Comparison of ENCODE assay signal across 20 cellular contexts in the genomic region with DNA sequence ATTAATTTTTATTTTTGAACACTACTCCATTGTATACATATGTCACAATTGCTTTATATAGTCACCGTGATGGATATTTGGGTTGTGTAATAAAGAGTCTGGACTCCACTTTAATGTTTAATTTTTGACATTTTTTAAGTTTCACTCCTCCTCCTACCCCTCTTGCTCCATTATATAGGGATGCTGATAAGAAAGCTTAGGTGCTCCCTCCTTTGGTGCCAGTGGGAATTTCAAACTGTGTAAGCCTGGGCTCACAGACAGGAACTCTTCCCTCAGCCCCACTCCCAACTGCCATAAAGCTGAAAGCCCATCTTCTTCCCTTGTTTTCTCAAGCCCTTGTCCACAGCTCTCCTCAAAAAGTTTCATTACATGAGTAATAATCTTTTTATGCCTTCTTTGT. TPM values are rescaled to one million over a fixed set of nuclear protein-coding genes. Genes with fewer than 3 reads are reported as not detected.
DNase-seq lines count a peak whose midpoint lies in the region; ATAC-seq and TF ChIP-seq lines count a peak whose summit lies in the region.
"Had no signal": no experiment of that assay in that cellular context is flagged by ENCODE, and none has a peak within 500 bp of the region (broad histone marks: within the 10 kb centered on the region; RNA-seq: fewer than 3 reads in every experiment).

No MANE protein-coding gene starts in this region.

- WGBS in endodermal cell (ENCODE audit: insufficient coverage in 1 of 2, insufficient read length in 1 of 2), 2 experiments: no CpG with 5 or more reads among the region's 1 CpG

- POLR2A ChIA-PET in Panc1 (lab: Charles Lee): no interaction called here

- no peaks in the 10 kb centered on the region for H3K9me2 ChIP-seq in GM23338 (ENCODE audit: insufficient read depth)

- H3K4me1 Mint-ChIP-seq in GM23338: peaks cover 6% of the 10 kb centered on the region; the same call in 2 of the 3 replicates
- peaks cover 1% of the 10 kb centered on the region for H3K4me1 Mint-ChIP-seq in endodermal cell
- peaks cover 37% of the 10 kb centered on the region for H3K4me1 Mint-ChIP-seq in osteocyte (ENCODE audit: unreplicated experiment)
- H3K4me1 Mint-ChIP-seq: activated CD4-positive, alpha-beta T cell treated with anti-CD3 and anti-CD28 coated beads, Interleukin-2, amount 10 ng/mL, durations not matched to agents 7 days and 5 days; activated naive CD4-positive, alpha-beta T cell treated with anti-CD3 and anti-CD28 coated beads, Interleukin-2, amount 50 U/mL, for 24 hours; CD4-positive, CD25-positive, alpha-beta regulatory T cell had no signal

- H3K9me3 ChIP-seq in Panc1 (ENCODE audit: control insufficient read depth, insufficient read depth, low read depth, low read length): no peaks in the 10 kb centered on the region; the same call in 1 of the 2 replicates
- no peaks in the 10 kb centered on the region for H3K9me3 ChIP-seq in endodermal cell (ENCODE audit: control insufficient read depth, low read length)
- H3K9me3 ChIP-seq: esophagus squamous epithelium, mucosa of descending colon, tibial artery had no signal

- no TSS peak for BruUV-seq in Panc1 (replicated peaks; lab: Mats Ljungman, UMichigan)

- in situ Hi-C loops in Panc1 (cut with HindIII; ENCODE audit: low pct_unique_long_range_greater_than_20kb, low sequenced_read_pairs): no loop called here

- H3K27me3 ChIP-seq in GM23338 (ENCODE audit: insufficient read depth) (no peaks in the 10 kb centered on the region), Panc1 (ENCODE audit: control insufficient read depth, insufficient read depth, low read length) (no peaks in the 10 kb centered on the region), endodermal cell (ENCODE audit: control insufficient read depth, insufficient read depth, low read length, poor library complexity, severe bottlenecking) (no peaks in the 10 kb centered on the region)
- H3K27me3 ChIP-seq: esophagus squamous epithelium, tibial artery had no signal

- H3K27ac ChIP-seq in GM23338 (ENCODE audit: low read depth): no peak overlapping the region
- H3K27ac ChIP-seq in Panc1 (ENCODE audit: low read length): no peak overlapping the region
- H3K27ac ChIP-seq in endodermal cell (ENCODE audit: low read depth, low read length): no peak overlapping the region
- H3K27ac ChIP-seq: dorsolateral prefrontal cortex, esophagus squamous epithelium, skin epidermis, tibial artery had no signal

- H4K20me1 ChIP-seq in GM23338 (replicated peaks; ENCODE audit: insufficient read depth): no peaks in the 10 kb centered on the region

- TF ChIP-seq CTCF in GM23338 (conservative IDR thresholded peaks at IDR 0.05; ENCODE audit: low read depth in 2 of 2) (peak; percentile 43 to 59), Panc1 (IDR thresholded peaks at IDR 0.05) (peak; percentile 21; the same call in 1 of the 2 replicates), endodermal cell (conservative IDR thresholded peaks at IDR 0.05) (peak; percentile 65), osteocyte (IDR thresholded peaks at IDR 0.05) (peak; percentile 37)

- H3K4me2 ChIP-seq in GM23338: no peak overlapping the region

- no peaks in the 10 kb centered on the region for H3K27me3 Mint-ChIP-seq in GM23338 (ENCODE audit: insufficient read depth, low read depth, poor library complexity)
- no peaks in the 10 kb centered on the region for H3K27me3 Mint-ChIP-seq in endodermal cell (ENCODE audit: insufficient read depth)
- no peaks in the 10 kb centered on the region for H3K27me3 Mint-ChIP-seq in osteocyte (ENCODE audit: unreplicated experiment)
- H3K27me3 Mint-ChIP-seq: activated CD4-positive, alpha-beta T cell treated with anti-CD3 and anti-CD28 coated beads, Interleukin-2, amount 10 ng/mL, durations not matched to agents 7 days and 5 days; activated naive CD4-positive, alpha-beta T cell treated with anti-CD3 and anti-CD28 coated beads, Interleukin-2, amount 50 U/mL, for 24 hours; CD4-positive, CD25-positive, alpha-beta regulatory T cell had no signal

- no peak overlapping the region for H2AFZ ChIP-seq in GM23338

- ATAC-seq in GM23338 (peak; percentile 90), Panc1 (no peak), HG03342 (IDR thresholded peaks at IDR 0.05; ENCODE audit: unreplicated experiment) (no peak)
- ATAC-seq: left colon, mucosa of descending colon had no signal

- CTCF ChIA-PET in Panc1 (lab: Charles Lee): no interaction called here

- H3K36me3 Mint-ChIP-seq in GM23338 (ENCODE audit: low read depth) (no peaks in the 10 kb centered on the region), endodermal cell (ENCODE audit: low read depth) (no peaks in the 10 kb centered on the region), osteocyte (ENCODE audit: unreplicated experiment) (peaks cover 12% of the 10 kb centered on the region)
- H3K36me3 Mint-ChIP-seq: activated naive CD4-positive, alpha-beta T cell treated with anti-CD3 and anti-CD28 coated beads, Interleukin-2, amount 50 U/mL, for 24 hours; CD4-positive, CD25-positive, alpha-beta regulatory T cell had no signal

- H3F3A ChIP-seq in GM23338 (replicated peaks; ENCODE audit: low read depth): no peaks in the 10 kb centered on the region

- H3K4me1 ChIP-seq in GM23338 (ENCODE audit: insufficient read depth): no peaks in the 10 kb centered on the region
- H3K4me1 ChIP-seq in Panc1 (ENCODE audit: control insufficient read depth, insufficient read depth, low read length): no peaks in the 10 kb centered on the region
- no peaks in the 10 kb centered on the region for H3K4me1 ChIP-seq in endodermal cell (ENCODE audit: control insufficient read depth, insufficient read depth, low read length)
- H3K4me1 ChIP-seq: esophagus squamous epithelium, tibial artery had no signal

- H3K27ac Mint-ChIP-seq in GM23338: no peak overlapping the region
- H3K27ac Mint-ChIP-seq in endodermal cell: no peak overlapping the region
- H3K27ac Mint-ChIP-seq in osteocyte (ENCODE audit: unreplicated experiment): peak overlapping the region; percentile 62
- H3K27ac Mint-ChIP-seq: activated CD4-positive, alpha-beta T cell treated with anti-CD3 and anti-CD28 coated beads, Interleukin-2, amount 10 ng/mL, durations not matched to agents 7 days and 5 days; activated naive CD4-positive, alpha-beta T cell treated with anti-CD3 and anti-CD28 coated beads, Interleukin-2, amount 50 U/mL, for 24 hours; CD4-positive, CD25-positive, alpha-beta regulatory T cell had no signal

- no peak overlapping the region for H3K9ac ChIP-seq in endodermal cell (ENCODE audit: extremely low read depth, low read length, poor library complexity, severe bottlenecking)

- H3K79me2 ChIP-seq in GM23338 (replicated peaks; ENCODE audit: insufficient read depth): no peaks in the 10 kb centered on the region

- DNase-seq in GM23338 (ENCODE audit: low spot score) (peak; percentile 59), Panc1 (ENCODE audit: low read depth, low spot score) (no peak), endodermal cell (peak; percentile 61), osteocyte (ENCODE audit: extremely low spot score, unreplicated experiment) (no peak), NCI-H187 treated with DMSO at 0.1 percent for 48 hours (lab: John Stamatoyannopoulos, UW) (no peak)
- DNase-seq in activated CD4-positive, CD25-positive, alpha-beta regulatory T cell (lab: John Stamatoyannopoulos, UW): no peak
- DNase-seq: activated CD4-positive, alpha-beta T cell treated with anti-CD3 and anti-CD28 coated beads, Interleukin-2, amount 10 ng/mL, durations not matched to agents 7 days and 5 days; CD4-positive, CD25-positive, alpha-beta regulatory T cell; DND-41; dorsolateral prefrontal cortex; esophagus squamous epithelium; hippocampal formation; left colon; mucosa of descending colon; NCI-H1436; NCI-H2227 treated with DMSO at 0.1 percent for 48 hours; tibial artery had no signal

- H3K9me3 Mint-ChIP-seq in GM23338 (no peaks in the 10 kb centered on the region), endodermal cell (no peaks in the 10 kb centered on the region), osteocyte (ENCODE audit: unreplicated experiment) (peaks cover 16% of the 10 kb centered on the region)
- H3K9me3 Mint-ChIP-seq: activated CD4-positive, alpha-beta T cell treated with anti-CD3 and anti-CD28 coated beads, Interleukin-2, amount 10 ng/mL, durations not matched to agents 7 days and 5 days; activated naive CD4-positive, alpha-beta T cell treated with anti-CD3 and anti-CD28 coated beads, Interleukin-2, amount 50 U/mL, for 24 hours had no signal

- H3K36me3 ChIP-seq in GM23338 (ENCODE audit: insufficient read depth) (no peaks in the 10 kb centered on the region), Panc1 (ENCODE audit: control insufficient read depth, insufficient read depth, low read length) (no peaks in the 10 kb centered on the region), endodermal cell (ENCODE audit: control insufficient read depth, insufficient read depth, low read length) (no peaks in the 10 kb centered on the region)
- H3K36me3 ChIP-seq: esophagus squamous epithelium, tibial artery had no signal

- H3K4me3 ChIP-seq in GM23338: no peak overlapping the region
- no peak overlapping the region for H3K4me3 ChIP-seq in Panc1 (ENCODE audit: low read depth in 2 of 2, low read length in 2 of 2)
- no peak overlapping the region for H3K4me3 ChIP-seq in endodermal cell (ENCODE audit: low read length)
- H3K4me3 ChIP-seq: dorsolateral prefrontal cortex, esophagus squamous epithelium, mucosa of descending colon, skin epidermis, tibial artery had no signal

- intact Hi-C loops in Panc1 (cut with micrococcal nuclease; ENCODE audit: unreplicated experiment): no loop called here

- H3K4me3 Mint-ChIP-seq in GM23338: no peak overlapping the region
- H3K4me3 Mint-ChIP-seq in endodermal cell: no peak overlapping the region
- no peak overlapping the region for H3K4me3 Mint-ChIP-seq in osteocyte (ENCODE audit: unreplicated experiment)
- H3K4me3 Mint-ChIP-seq: activated CD4-positive, alpha-beta T cell treated with anti-CD3 and anti-CD28 coated beads, Interleukin-2, amount 10 ng/mL, durations not matched to agents 7 days and 5 days; activated naive CD4-positive, alpha-beta T cell treated with anti-CD3 and anti-CD28 coated beads, Interleukin-2, amount 50 U/mL, for 24 hours; CD4-positive, CD25-positive, alpha-beta regulatory T cell had no signal

TF ChIP-seq in GM23338, 12 proteins besides CTCF, POLR2A, EP300 and RAD21 (continues in another document):
- TF ChIP-seq ZNF114 (CRISPR knock-in tag; IDR thresholded peaks at IDR 0.05) (no peak), NANOG (IDR thresholded peaks at IDR 0.05; ENCODE audit: borderline replicate concordance) (no peak)

RNA-seq across cellular contexts. Expression of a gene that starts 47.6 kb away (rescaled TPM):
- 0.12 and 0.24 TPM in 2 replicates for total RNA-seq in GM23338 (2014; rRNA removed; shearing (Covaris generic))
- polyA plus RNA-seq in GM23338 (2016; fragmentation: Nextera tagmentation; extraction: Ambion mirVana): 0.24 and 0.35 TPM in 2 replicates
- total RNA-seq in Panc1 (2021; ENCODE audit: unreplicated experiment) (not detected), endodermal cell (under 1 TPM; 0.46 to 0.88 TPM), osteocyte (53.4 and 58.4 TPM in 2 replicates)
- not detected for polyA plus RNA-seq in Panc1 (2012; ENCODE audit: insufficient read length)
- 11.1 TPM for polyA plus RNA-seq in endodermal cell (2013, experiment 1 of 2)
- 8.4 TPM for polyA plus RNA-seq in endodermal cell (2013, experiment 2 of 2)
- polyA plus RNA-seq: CD4-positive, CD25-positive, alpha-beta regulatory T cell had no signal

Comparison
In these comparisons a context has a peak if more than half of its experiments do, and no peak if none do; other contexts are left out.
1. DNase-seq: peak in GM23338 (single experiment) and endodermal cell (single experiment); none in Panc1 (single experiment), osteocyte (single experiment), NCI-H187 treated with DMSO at 0.1 percent for 48 hours (single experiment) and activated CD4-positive, CD25-positive, alpha-beta regulatory T cell (0 of 4).
2. RNA of a gene that starts 47.6 kb away (total RNA-seq): 53.4 to 58.4 TPM in osteocyte; 0.46 to 0.88 TPM in endodermal cell, 0.12 to 0.24 TPM in GM23338 and not detected in Panc1 (single experiment); every median in the first group is over 10 times any median in the second.
3. Peak in every context shown above with its lines, with median percentiles within 50 percentile points of each other: CTCF ChIP-seq.